13 cellular contexts compared by ENCODE assay signal in genomic region chr16:67483150-67483549, GRCh38. TPM values are rescaled to one million over a fixed set of nuclear protein-coding genes. Genes with fewer than 3 reads are reported as not detected.
DNase-seq lines count a peak whose midpoint lies in the region; ATAC-seq, FAIRE-seq and TF ChIP-seq lines count a peak whose summit lies in the region.
"Had no signal": no experiment of that assay in that cellular context is flagged by ENCODE, and none has a peak within 500 bp of the region (broad histone marks: within the 10 kb centered on the region; RNA-seq: fewer than 3 reads in every experiment).

A gene with protein sequence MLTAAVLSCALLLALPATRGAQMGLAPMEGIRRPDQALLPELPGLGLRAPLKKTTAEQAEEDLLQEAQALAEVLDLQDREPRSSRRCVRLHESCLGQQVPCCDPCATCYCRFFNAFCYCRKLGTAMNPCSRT (minus strand): TSS chr16:67483547. CDS start chr16:67483398, 149 bp downstream.

- peaks cover 22 to 31% of the 10 kb centered on the region in 2 experiments for H3K4me1 ChIP-seq in K562 (replicated peaks in 1 of 2; ENCODE audit: control insufficient read depth in 2 of 2, insufficient read depth in 2 of 2, low read length in 2 of 2)
- peaks cover 38% of the 10 kb centered on the region for H3K4me1 ChIP-seq in vagina

- H3K9me3 ChIP-seq in K562 (replicated peaks; ENCODE audit: control insufficient read depth, insufficient read depth, low read depth, low read length): no peaks in the 10 kb centered on the region
- no peaks in the 10 kb centered on the region for H3K9me3 ChIP-seq in vagina

- no peaks in the 10 kb centered on the region for H3K9me1 ChIP-seq in K562 (ENCODE audit: control insufficient read depth, insufficient read depth, low read length)

- H3K9me3 Mint-ChIP-seq in naive B cell: no peaks in the 10 kb centered on the region

- no peaks in the 10 kb centered on the region for H3K27me3 Mint-ChIP-seq in naive B cell

- DNase-seq in left ventricle myocardium superior (peak; percentile 16), Right ventricle myocardium superior (no peak), K562 (ENCODE audit: extremely low read depth in 1 of 4, low spot score in 3 of 4) (no peak), naive B cell (no peak), vagina (ENCODE audit: extremely low spot score in 2 of 2) (no peak), cerebellar nuclear complex (lab: John Stamatoyannopoulos, UW) (no peak), NCI-H1694 (lab: John Stamatoyannopoulos, UW) (no peak)
- DNase-seq: activated CD4-positive, alpha-beta T cell treated with anti-CD3 and anti-CD28 coated beads for 1 hour; Calu3; dermis blood vessel endothelial cell; Kasumi-1 had no signal

- intact Hi-C loops in left ventricle myocardium superior (cut with micrococcal nuclease) (no loop called here), Right ventricle myocardium superior (cut with DNase I) (no loop called here), K562 (cut with micrococcal nuclease) (no loop called here), vagina (cut with DNase I) (no loop called here)

- H3K27me3 ChIP-seq in K562 (ENCODE audit: control insufficient read depth in 2 of 2, insufficient read depth in 2 of 2, low read length in 2 of 2) (no peaks in the 10 kb centered on the region), vagina (no peaks in the 10 kb centered on the region)

- peak within 1 kb of the TSS; percentile 99 for H3K4me2 ChIP-seq in K562 (ENCODE audit: insufficient read depth, low read length)

- no peak within 1 kb of the TSS for H3K4me3 ChIP-seq in K562
- peak within 1 kb of the TSS; percentile 84 to 98 for H3K4me3 ChIP-seq in vagina

- H2AFZ ChIP-seq in K562 (ENCODE audit: low read depth, low read length): peak within 1 kb of the TSS; percentile 95

- H3K27ac Mint-ChIP-seq in naive B cell: peak within 1 kb of the TSS; percentile 27 to 100 (median 86)

- TF ChIP-seq CTCF in K562 (IDR thresholded peaks at IDR 0.05 in 2 of 3, conservative IDR thresholded peaks at IDR 0.05 in 1 of 3; ENCODE audit: insufficient read depth in 2 of 3, low read depth in 1 of 3, low read length in 3 of 3) (no peak), vagina (IDR thresholded peaks at IDR 0.05) (no peak)

- H3K4me3 Mint-ChIP-seq in naive B cell: peak within 1 kb of the TSS; percentile 97 to 100 (median 100)

- H3K36me3 Mint-ChIP-seq in naive B cell: peaks cover 0 to 7% of the 10 kb centered on the region in 2 donors

- TF ChIP-seq POLR2A in K562 (conservative IDR thresholded peaks at IDR 0.05): no peak
- TF ChIP-seq POLR2A in vagina (IDR thresholded peaks at IDR 0.05): no peak

- no peak for TF ChIP-seq RAD21 in K562 (CRISPR knock-in tag; conservative IDR thresholded peaks at IDR 0.05 in 1 of 2, IDR thresholded peaks at IDR 0.05 in 1 of 2)

- WGBS in K562 (ENCODE audit: insufficient coverage, low coverage, missing lambda C conversion rate): 98% methylated on average over 6 of the region's 6 CpGs

- H3K79me2 ChIP-seq in K562 (ENCODE audit: control insufficient read depth, insufficient read depth, low read length): peaks cover 40% of the 10 kb centered on the region

- no peak within 1 kb of the TSS; the same call in 2 of the 3 replicates for H3K27ac ChIP-seq in K562 (ENCODE audit: extremely low read depth, low read depth, low read length)
- peak within 1 kb of the TSS; percentile 96 for H3K27ac ChIP-seq in vagina

- peaks cover 45 to 81% (median 61%) of the 10 kb centered on the region in 3 donors for H3K4me1 Mint-ChIP-seq in naive B cell

- FAIRE-seq in K562 (lab: Jason Lieb, UNC): no peak

- POLR2A ChIA-PET in K562 (lab: Yijun Ruan, JAX): interaction anchor here (1.0 kb wide), 1 partner anchor 33 kb away, joined by 3 read pairs; no protein-coding TSS in a partner anchor

- peak within 1 kb of the TSS; percentile 89 to 91; a peak in 3 of 4 replicates for H3K9ac ChIP-seq in K562 (ENCODE audit: insufficient read depth in 1 of 2, low read depth in 2 of 2, low read length in 2 of 2)

- TF ChIP-seq EP300 in K562 (IDR thresholded peaks at IDR 0.05; ENCODE audit: low read length): no peak

- no TSS peak for BruUV-seq in K562 (replicated peaks; lab: Mats Ljungman, UMichigan)

- no peaks in the 10 kb centered on the region for H4K20me1 ChIP-seq in K562 (replicated peaks; ENCODE audit: control insufficient read depth, insufficient read depth, low read length)

- no peak for ATAC-seq in left ventricle myocardium superior
- no peak for ATAC-seq in Right ventricle myocardium superior (ENCODE audit: poor library complexity)
- ATAC-seq in K562: no peak
- ATAC-seq in naive B cell (ENCODE audit: low read depth in 2 of 2): no peak
- no peak for ATAC-seq in GM21723 (IDR thresholded peaks at IDR 0.05; ENCODE audit: unreplicated experiment)

- in situ Hi-C loops in K562 (cut with MboI): no loop called here

- peaks cover 7% of the 10 kb centered on the region; the same call in 2 of the 3 replicates for H3K36me3 ChIP-seq in K562 (ENCODE audit: control insufficient read depth, insufficient read depth, low read length)
- H3K36me3 ChIP-seq in vagina: no peaks in the 10 kb centered on the region

- CTCF ChIA-PET in K562 (lab: Yijun Ruan, JAX; ENCODE audit: low intra/inter-chr PET ratio): interaction anchor here (1.1 kb wide), 1 partner anchor 38 kb away, joined by 3 read pairs; no protein-coding TSS in a partner anchor

TF ChIP-seq in K562, 482 proteins besides CTCF, POLR2A, EP300 and RAD21:
- 0 out of 2 replicates have a peak, but pooled peaks have one; percentile 37 for TF ChIP-seq ZC3H4 (CRISPR knock-in tag; IDR thresholded peaks at IDR 0.05; ENCODE audit: borderline replicate concordance)
- TF ChIP-seq ARID2 (IDR thresholded peaks at IDR 0.05): no peak
- TF ChIP-seq FOXP4 (CRISPR knock-in tag; IDR thresholded peaks at IDR 0.05; ENCODE audit: borderline replicate concordance): no peak
- 0 out of 2 replicates have a peak, but pooled peaks have one; percentile 18 for TF ChIP-seq ZFX (CRISPR knock-in tag; IDR thresholded peaks at IDR 0.05)
TF ChIP-seq in K562: peak in this region for 2.

RNA-seq across cellular contexts. Expression of the gene that starts here (rescaled TPM):
- not detected for total RNA-seq in left ventricle myocardium superior
- not detected for total RNA-seq in Right ventricle myocardium superior
- not detected in 2 replicates for total RNA-seq in K562 (2011; cell fraction: chromatin; rRNA removed; ENCODE audit: low replicate concordance)
- not detected in 2 replicates for total RNA-seq in K562 (2011; cell fraction: nucleolus; rRNA removed)
- not detected in 2 replicates for total RNA-seq in K562 (2011; cell fraction: nucleoplasm; rRNA removed)
- not detected in 2 replicates for total RNA-seq in K562 (2014; rRNA removed)
- total RNA-seq in K562 (2014; rRNA removed; fragmentation: Illumina TruSeq; extraction: Trizol): not detected in 2 replicates
- not detected in 2 replicates for total RNA-seq in K562 (2015; rRNA removed; fragmentation: Illumina TruSeq; extraction: Trizol)
- total RNA-seq in K562 (2021): not detected in 2 replicates
- polyA plus RNA-seq in K562 (2011; rRNA removed): not detected in 2 replicates
- polyA plus RNA-seq in K562 (2011; cell fraction: cytosol; rRNA removed): not detected in 2 replicates
- polyA plus RNA-seq in K562 (2011; cell fraction: nucleus; rRNA removed): not detected in 2 replicates
- not detected in 2 replicates for polyA plus RNA-seq in K562 (2012)
- not detected in 2 replicates for polyA plus RNA-seq in K562 (2014; fragmentation: Illumina TruSeq; extraction: Trizol)
- not detected for polyA plus RNA-seq in K562 (2014; fragmentation: Nextera tagmentation; extraction: Ambion mirVana)
- not detected in 2 replicates for polyA plus RNA-seq in K562 (2014; rRNA removed)
- not detected in 2 replicates for polyA minus RNA-seq in K562 (2011; rRNA and poly(A)+ RNA removed)
- polyA minus RNA-seq in K562 (2011; cell fraction: cytosol; rRNA and poly(A)+ RNA removed): not detected in 2 replicates
- polyA minus RNA-seq in K562 (2011; cell fraction: nucleus; rRNA and poly(A)+ RNA removed): not detected in 2 replicates
- polyA plus RNA-seq in naive B cell (ENCODE audit: low read depth in 6 of 6): not detected
- total RNA-seq in vagina: not detected
- total RNA-seq: Calu3, dermis blood vessel endothelial cell, kidney epithelial cell had no signal

Comparison
In these comparisons a context has a peak if more than half of its experiments do, and no peak if none do; other contexts are left out.
1. Peak in DNase-seq in left ventricle myocardium superior; RNA of the gene not detected or under 1 TPM.